11 cellular contexts compared by ENCODE assay signal in genomic region chr3:52121813-52122212, GRCh38. TPM values are rescaled to one million over a fixed set of nuclear protein-coding genes. Genes with fewer than 3 reads are reported as not detected.
DNase-seq lines count a peak whose midpoint lies in the region; ATAC-seq, FAIRE-seq and TF ChIP-seq lines count a peak whose summit lies in the region.
"Had no signal": no experiment of that assay in that cellular context is flagged by ENCODE, and none has a peak within 500 bp of the region (broad histone marks: within the 10 kb centered on the region; RNA-seq: fewer than 3 reads in every experiment).

No MANE protein-coding gene starts in this region.

- H3K27me3 ChIP-seq in Peyer's patch, result no peaks in the 10 kb centered on the region
- no peaks in the 10 kb centered on the region for H3K27me3 ChIP-seq in skeletal muscle tissue (ENCODE audit: control insufficient read depth in 3 of 3, insufficient read depth in 3 of 3, low read length in 3 of 3)

- FAIRE-seq in GM12892 (lab: Jason Lieb, UNC), result peak; percentile 46
- FAIRE-seq: RCC 7860 had no signal

- no peak overlapping the region for H3K9ac ChIP-seq in skeletal muscle tissue (ENCODE audit: low read depth in 1 of 3, low read length in 3 of 3)

- no peaks in the 10 kb centered on the region for H3K9me3 ChIP-seq in Peyer's patch
- H3K9me3 ChIP-seq in skeletal muscle tissue (ENCODE audit: control insufficient read depth in 3 of 3, low read length in 3 of 3), result no peaks in the 10 kb centered on the region

- H3K4me3 ChIP-seq in Peyer's patch (no peak overlapping the region), skeletal muscle tissue (ENCODE audit: low read length in 3 of 3) (no peak overlapping the region)

- TF ChIP-seq CTCF in Peyer's patch (IDR thresholded peaks at IDR 0.05), result no peak

- peak overlapping the region in 3 of 4 donors; percentile 18 to 47 (median 23) for H3K27ac ChIP-seq in Peyer's patch
- H3K27ac ChIP-seq in skeletal muscle tissue (ENCODE audit: low read depth, low read length), result peak overlapping the region; percentile 65

- no peak overlapping the region for H3K27ac Mint-ChIP-seq in activated naive CD4-positive, alpha-beta T cell treated with anti-CD3 and anti-CD28 coated beads, Interleukin-2, amount 50 U/mL, for 72 hours

- TF ChIP-seq POLR2A in GM12892 (IDR thresholded peaks at IDR 0.05; ENCODE audit: low read depth, low read length) (no peak), Peyer's patch (IDR thresholded peaks at IDR 0.05) (no peak)

- H3K4me1 ChIP-seq in Peyer's patch (peaks cover 0 to 10% (median 3%) of the 10 kb centered on the region in 4 donors), skeletal muscle tissue (ENCODE audit: control insufficient read depth in 3 of 3, insufficient read depth in 3 of 3, low read length in 3 of 3) (peaks cover 19 to 26% (median 24%) of the 10 kb centered on the region in 3 donors)

- peaks cover 0 to 15% of the 10 kb centered on the region in 2 donors for H3K36me3 Mint-ChIP-seq in activated naive CD4-positive, alpha-beta T cell treated with anti-CD3 and anti-CD28 coated beads, Interleukin-2, amount 50 U/mL, for 72 hours

- H3K9me3 Mint-ChIP-seq in activated naive CD4-positive, alpha-beta T cell treated with anti-CD3 and anti-CD28 coated beads, Interleukin-2, amount 50 U/mL, for 72 hours, result no peaks in the 10 kb centered on the region

- ATAC-seq in Right ventricle myocardium superior (ENCODE audit: poor library complexity), result peak; percentile 29
- ATAC-seq in activated naive CD4-positive, alpha-beta T cell treated with anti-CD3 and anti-CD28 coated beads, Interleukin-2, amount 50 U/mL, for 72 hours, result no peak
- ATAC-seq in GM21447 (IDR thresholded peaks at IDR 0.05; ENCODE audit: unreplicated experiment), result no peak
- ATAC-seq: stimulated activated naive CD8-positive, alpha-beta T cell treated with anti-CD3 and anti-CD28 coated beads, Interleukin-15, Interleukin-2, amounts not matched to agents 100 U/mL and 50 U/mL, for 24 hours had no signal

- DNase-seq in GM12892 (ENCODE audit: insufficient read length) (no peak), Peyer's patch (peak in 1 of 3 donors; percentile 27), Right ventricle myocardium superior (peak; percentile 30), NCI-H526 (lab: John Stamatoyannopoulos, UW) (no peak), SW480 (ENCODE audit: low spot score) (no peak)
- DNase-seq in activated naive CD4-positive, alpha-beta T cell treated with anti-CD3 and anti-CD28 coated beads, Interleukin-2, amount 50 U/mL, for 72 hours (ENCODE audit: low spot score in 2 of 2), result no peak
- DNase-seq: Calu3; stimulated activated naive CD8-positive, alpha-beta T cell treated with anti-CD3 and anti-CD28 coated beads, Interleukin-15, Interleukin-2, amounts not matched to agents 100 U/mL and 50 U/mL, for 24 hours had no signal

- intact Hi-C loops in Right ventricle myocardium superior (cut with DNase I), result loop anchor here (2.0 kb wide), 2 partner anchors 69 to 117 kb away; no protein-coding TSS in a partner anchor

- H3K36me3 ChIP-seq in Peyer's patch (no peaks in the 10 kb centered on the region), skeletal muscle tissue (ENCODE audit: control insufficient read depth in 3 of 3, insufficient read depth in 3 of 3, low read length in 3 of 3) (no peaks in the 10 kb centered on the region)

RNA-seq across cellular contexts. Expression of gene POC1A, which starts 32.4 kb away (rescaled TPM):
- 9.9 TPM for polyA plus RNA-seq in GM12892 (2012; ENCODE audit: missing spikeins)
- total RNA-seq in Peyer's patch (1 to 10 TPM; 3.4 to 9.3 (median 6.5) TPM), Right ventricle myocardium superior (1.5 TPM), skeletal muscle tissue (2.6 TPM)
- total RNA-seq in activated naive CD4-positive, alpha-beta T cell treated with anti-CD3 and anti-CD28 coated beads, Interleukin-2, amount 50 U/mL, for 72 hours, result 10 to 100 TPM; 28.8 to 32.2 TPM
